ENCODE assay signal across 20 cellular contexts in the genomic region with DNA sequence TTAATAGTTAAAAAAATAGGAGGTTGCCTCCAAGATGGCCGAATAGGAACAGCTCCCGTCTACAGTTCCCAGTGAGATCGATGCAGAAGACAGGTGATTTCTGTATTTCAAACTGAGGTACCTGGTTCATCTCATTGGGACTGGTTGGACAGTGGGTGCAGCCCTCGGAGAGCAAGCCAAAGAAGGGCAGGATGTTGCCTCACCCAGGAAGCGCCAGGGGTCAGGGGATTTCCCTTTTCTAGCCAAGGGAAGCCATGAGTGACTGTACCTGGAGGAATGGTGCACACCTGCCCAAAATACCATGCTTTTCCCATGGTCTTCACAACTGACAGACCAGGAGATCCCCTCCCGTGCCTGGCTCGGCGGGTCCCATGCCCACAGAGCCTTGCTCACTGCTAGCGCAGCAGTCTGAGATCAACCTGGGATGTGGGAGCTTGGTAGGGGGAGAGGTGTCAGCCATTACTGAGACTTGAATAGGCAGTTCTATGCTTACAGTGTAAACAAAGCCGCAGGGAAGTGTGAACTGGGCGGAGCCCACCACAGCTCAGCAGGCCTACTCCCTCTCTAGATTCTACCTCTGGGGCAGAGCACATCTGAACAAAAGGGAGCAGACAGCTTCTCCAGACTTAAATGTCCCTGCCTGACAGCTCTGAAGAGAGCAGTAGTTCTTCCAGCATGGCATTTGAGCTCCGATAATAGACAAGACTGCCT. TPM values are rescaled to one million over a fixed set of nuclear protein-coding genes. Genes with fewer than 3 reads are reported as not detected.
DNase-seq lines count a peak whose midpoint lies in the region; ATAC-seq and TF ChIP-seq lines count a peak whose summit lies in the region.
"Had no signal": no experiment of that assay in that cellular context is flagged by ENCODE, and none has a peak within 500 bp of the region (broad histone marks: within the 10 kb centered on the region; RNA-seq: fewer than 3 reads in every experiment).

No MANE protein-coding gene starts in this region.

- H3K36me3 Mint-ChIP-seq in activated T-helper 17 cell treated with anti-CD3 and anti-CD28 coated beads, Interleukin-2, amount 50 U/mL, for 72 hours (ENCODE audit: low read depth), result peaks cover 89% of the 10 kb centered on the region
- H3K36me3 Mint-ChIP-seq in H9 (ENCODE audit: insufficient read depth in 1 of 3, low read depth in 3 of 3), result peaks cover 31 to 43% (median 40%) of the 10 kb centered on the region in 3 experiments

- no peaks in the 10 kb centered on the region for H3K79me1 ChIP-seq in H9 (ENCODE audit: insufficient read depth, low read depth, low read length, poor library complexity, severe bottlenecking)

- no peak overlapping the region for H4K8ac ChIP-seq in H9 (replicated peaks; ENCODE audit: insufficient read length, low read depth, low read length)

- no peak overlapping the region for H3K18ac ChIP-seq in H9 (ENCODE audit: insufficient read length, low read depth, low read length)

- H3K4ac ChIP-seq in H9 (ENCODE audit: low read depth, low read length), result no peak overlapping the region

- no peak overlapping the region for H3K23ac ChIP-seq in H9 (ENCODE audit: insufficient read length, low read depth, low read length)

- no peaks in the 10 kb centered on the region for H3K27me3 ChIP-seq in H9 (ENCODE audit: insufficient read depth, low read length)
- H3K27me3 ChIP-seq: BLaER1 treated with 17β-estradiol and CSF1 and Interleukin-3, amounts not matched to agents 10 nM and 100 nM; Peyer's patch had no signal

- H3K4me1 Mint-ChIP-seq in stimulated activated naive CD8-positive, alpha-beta T cell treated with anti-CD3 and anti-CD28 coated beads, Interleukin-15, amount 100 ng/mL, for 72 hours, result peaks cover 18% of the 10 kb centered on the region
- H3K4me1 Mint-ChIP-seq in activated T-helper 17 cell treated with anti-CD3 and anti-CD28 coated beads, Interleukin-2, amount 50 U/mL, for 72 hours, result peaks cover 5% of the 10 kb centered on the region
- H3K4me1 Mint-ChIP-seq in H9, result no peaks in the 10 kb centered on the region

- H4K91ac ChIP-seq in H9 (ENCODE audit: insufficient read length, low read depth, low read length), result no peak overlapping the region

- peaks cover 19 to 26% of the 10 kb centered on the region in 2 donors for H3K9me3 Mint-ChIP-seq in stimulated activated naive CD8-positive, alpha-beta T cell treated with anti-CD3 and anti-CD28 coated beads, Interleukin-15, amount 100 ng/mL, for 72 hours
- H3K9me3 Mint-ChIP-seq in activated T-helper 17 cell treated with anti-CD3 and anti-CD28 coated beads, Interleukin-2, amount 50 U/mL, for 72 hours, result peaks cover 3% of the 10 kb centered on the region
- H3K9me3 Mint-ChIP-seq in H9, result peaks cover 5 to 7% of the 10 kb centered on the region in 2 experiments; a peak in 3 of 5 replicates

- no peak overlapping the region for H2BK20ac ChIP-seq in H9 (ENCODE audit: low read depth, low read length, poor library complexity, severe bottlenecking)

- H2BK15ac ChIP-seq in H9 (ENCODE audit: low read depth, low read length), result no peak overlapping the region

- no peaks in the 10 kb centered on the region for H4K20me1 ChIP-seq in H9 (ENCODE audit: control insufficient read depth, insufficient read depth, insufficient read length)
- H4K20me1 ChIP-seq: BLaER1 treated with 17β-estradiol and CSF1 and Interleukin-3, amounts not matched to agents 10 nM and 100 nM had no signal

- no peaks in the 10 kb centered on the region for H3K4me1 ChIP-seq in H9 (ENCODE audit: insufficient read depth, low read length)
- H3K4me1 ChIP-seq: BLaER1 treated with 17β-estradiol and CSF1 and Interleukin-3, amounts not matched to agents 10 nM and 100 nM; Peyer's patch had no signal

- no peak overlapping the region for H3K9ac ChIP-seq in H9 (ENCODE audit: extremely low read depth, insufficient read length, low read length)
- H3K9ac ChIP-seq: BLaER1 treated with 17β-estradiol and CSF1 and Interleukin-3, amounts not matched to agents 10 nM and 100 nM had no signal

- no peak overlapping the region for H2AK5ac ChIP-seq in H9 (ENCODE audit: insufficient read length, low read length)

- no peak overlapping the region; the same call in 1 of the 2 replicates for H3K14ac ChIP-seq in H9 (ENCODE audit: insufficient read depth, low read length)

- WGBS in H9 (ENCODE audit: extremely low coverage, insufficient read length, low lambda C conversion rate), result no CpG with 5 or more reads among the region's 12 CpGs

- H3T11ph ChIP-seq in H9 (ENCODE audit: low read length), result no peak overlapping the region

- H2BK12ac ChIP-seq in H9 (ENCODE audit: insufficient read length, low read depth, low read length), result no peak overlapping the region

- H3K9me3 ChIP-seq in H9 (ENCODE audit: control insufficient read depth, low read depth, low read length), result no peaks in the 10 kb centered on the region
- H3K9me3 ChIP-seq: Peyer's patch had no signal

- H2BK5ac ChIP-seq in H9 (ENCODE audit: insufficient read length, low read length), result no peak overlapping the region

- H4K5ac ChIP-seq in H9 (ENCODE audit: insufficient read length, low read depth, low read length), result no peak overlapping the region

- H3K23me2 ChIP-seq in H9 (ENCODE audit: insufficient read length, low read depth, low read length, poor library complexity, severe bottlenecking), result no peaks in the 10 kb centered on the region

- H2BK120ac ChIP-seq in H9 (ENCODE audit: low read depth, low read length, poor library complexity, severe bottlenecking), result no peak overlapping the region

- no peak overlapping the region for H3K27ac Mint-ChIP-seq in stimulated activated naive CD8-positive, alpha-beta T cell treated with anti-CD3 and anti-CD28 coated beads, Interleukin-15, amount 100 ng/mL, for 72 hours
- no peak overlapping the region for H3K27ac Mint-ChIP-seq in activated T-helper 17 cell treated with anti-CD3 and anti-CD28 coated beads, Interleukin-2, amount 50 U/mL, for 72 hours
- no peak overlapping the region for H3K27ac Mint-ChIP-seq in H9
- H3K27ac Mint-ChIP-seq: CD4-positive, alpha-beta memory T cell had no signal

- no peak overlapping the region for H3K4me3 Mint-ChIP-seq in stimulated activated naive CD8-positive, alpha-beta T cell treated with anti-CD3 and anti-CD28 coated beads, Interleukin-15, amount 100 ng/mL, for 72 hours
- no peak overlapping the region for H3K4me3 Mint-ChIP-seq in activated T-helper 17 cell treated with anti-CD3 and anti-CD28 coated beads, Interleukin-2, amount 50 U/mL, for 72 hours
- H3K4me3 Mint-ChIP-seq in H9, result no peak overlapping the region
- H3K4me3 Mint-ChIP-seq: CD4-positive, alpha-beta memory T cell had no signal

- H3K27me3 Mint-ChIP-seq in stimulated activated naive CD8-positive, alpha-beta T cell treated with anti-CD3 and anti-CD28 coated beads, Interleukin-15, amount 100 ng/mL, for 72 hours, result no peaks in the 10 kb centered on the region
- H3K27me3 Mint-ChIP-seq in activated T-helper 17 cell treated with anti-CD3 and anti-CD28 coated beads, Interleukin-2, amount 50 U/mL, for 72 hours, result no peaks in the 10 kb centered on the region
- H3K27me3 Mint-ChIP-seq in H9 (ENCODE audit: low read depth), result no peaks in the 10 kb centered on the region
- H3K27me3 Mint-ChIP-seq: CD4-positive, alpha-beta memory T cell had no signal

- H3K4me2 ChIP-seq in H9 (ENCODE audit: insufficient read depth, insufficient read length, low read length), result no peak overlapping the region
- H3K4me2 ChIP-seq: BLaER1 treated with 17β-estradiol and CSF1 and Interleukin-3, amounts not matched to agents 10 nM and 100 nM had no signal

- H2AFZ ChIP-seq in H9 (ENCODE audit: low read length), result no peak overlapping the region

- ATAC-seq in stimulated activated naive CD8-positive, alpha-beta T cell treated with anti-CD3 and anti-CD28 coated beads, Interleukin-15, Interleukin-2, amounts not matched to agents 100 U/mL and 50 U/mL, for 24 hours, result no peak
- no peak for ATAC-seq in stimulated activated naive CD8-positive, alpha-beta T cell treated with anti-CD3 and anti-CD28 coated beads, Interleukin-15, amount 100 ng/mL, for 72 hours
- ATAC-seq in activated T-helper 17 cell treated with anti-CD3 and anti-CD28 coated beads, Interleukin-2, amount 50 U/mL, for 72 hours (replicated peaks), result peak; percentile 42
- ATAC-seq: HCT116 had no signal

- no peak for TF ChIP-seq CTCF in H9 (conservative IDR thresholded peaks at IDR 0.05)

- no peak overlapping the region for H3K56ac ChIP-seq in H9 (ENCODE audit: insufficient read length, low read depth, low read length)

- DNase-seq in stimulated activated naive CD8-positive, alpha-beta T cell treated with anti-CD3 and anti-CD28 coated beads, Interleukin-15, Interleukin-2, amounts not matched to agents 100 U/mL and 50 U/mL, for 24 hours, result peak; percentile 7
- DNase-seq in stimulated activated naive CD8-positive, alpha-beta T cell treated with anti-CD3 and anti-CD28 coated beads, Interleukin-15, amount 100 ng/mL, for 72 hours, result no peak
- DNase-seq in kidney tubule cell (ENCODE audit: low spot score), result peak; percentile 9
- no peak for DNase-seq in H9
- no peak for DNase-seq in NCI-H446 (lab: John Stamatoyannopoulos, UW)
- DNase-seq in NCI-H2107 (lab: John Stamatoyannopoulos, UW), result no peak
- DNase-seq: CD4-positive, alpha-beta memory T cell; GDM1; GOT3; KBM-7; MM.1S; NCI-H1092; NCI-H1436; NCI-H1930; NCI-H2227 treated with DMSO at 0.1 percent for 48 hours; NCI-H510A treated with DMSO at 0.1 percent for 48 hours; Peyer's patch had no signal

- H3K79me2 ChIP-seq in H9 (ENCODE audit: insufficient read depth, low read length), result no peaks in the 10 kb centered on the region

- no peak overlapping the region for H3K27ac ChIP-seq in H9 (ENCODE audit: insufficient read length, low read depth, low read length)
- H3K27ac ChIP-seq: BLaER1 treated with 17β-estradiol and CSF1 and Interleukin-3, amounts not matched to agents 10 nM and 100 nM; Peyer's patch had no signal

RNA-seq across cellular contexts. Expression of a gene that starts 47.5 kb away (rescaled TPM):
- total RNA-seq in activated T-helper 17 cell treated with anti-CD3 and anti-CD28 coated beads, Interleukin-2, amount 50 U/mL, for 72 hours, result 10 to 100 TPM; 59.3 to 68.1 TPM
- total RNA-seq in H9 (2021), result 73.1 and 76.4 TPM in 2 replicates

Comparison
In these comparisons a context has a peak if more than half of its experiments do, and no peak if none do; other contexts are left out.
1. DNase-seq: peak in stimulated activated naive CD8-positive, alpha-beta T cell treated with anti-CD3 and anti-CD28 coated beads, Interleukin-15, Interleukin-2, amounts not matched to agents 100 U/mL and 50 U/mL, for 24 hours (single experiment) and kidney tubule cell (single experiment); none in stimulated activated naive CD8-positive, alpha-beta T cell treated with anti-CD3 and anti-CD28 coated beads, Interleukin-15, amount 100 ng/mL, for 72 hours (0 of 2), H9 (single experiment), NCI-H446 (0 of 2) and NCI-H2107 (single experiment).